ENCODE assay signal across 1 cellular context in the genomic region with DNA sequence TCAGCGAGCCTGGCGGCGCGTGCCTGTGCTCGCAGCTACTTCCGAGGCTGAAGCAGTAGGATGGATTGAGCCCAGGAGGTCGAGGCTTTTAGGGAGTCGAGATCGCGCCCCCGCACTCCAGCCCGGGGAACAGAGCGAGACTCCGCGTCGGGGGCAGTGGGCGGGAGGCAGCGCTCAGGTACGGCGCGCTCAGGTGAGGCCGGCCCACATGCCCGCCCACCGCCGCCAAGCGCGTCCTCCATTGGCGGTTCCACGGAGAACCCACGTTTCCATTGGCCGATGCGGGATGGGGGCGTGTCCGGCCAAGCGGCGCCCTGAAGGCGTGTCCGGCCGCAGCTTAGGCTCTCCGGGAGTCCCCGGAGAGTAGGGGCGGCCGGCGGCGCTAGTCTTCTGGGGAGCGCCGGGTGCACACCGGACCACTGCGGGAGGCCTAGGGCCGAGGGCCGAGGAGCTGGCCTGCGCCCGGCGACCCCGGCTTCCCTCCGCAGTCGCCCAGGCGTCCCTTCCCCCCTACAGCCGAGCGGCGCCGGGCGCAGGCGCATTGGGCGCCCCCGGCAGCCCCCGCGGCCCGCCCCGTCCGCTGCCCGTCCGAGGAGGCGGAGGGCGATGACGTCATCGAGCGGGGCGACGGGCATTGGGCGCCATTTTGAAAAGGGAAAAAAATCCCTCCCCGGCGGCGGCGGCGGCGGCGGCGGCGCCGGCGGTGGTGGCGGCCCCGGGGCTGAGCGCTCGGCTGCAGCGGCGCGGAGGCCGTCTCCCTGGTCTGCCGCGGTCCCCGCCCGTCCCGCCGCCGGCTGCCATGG.
TF ChIP-seq lines count a peak whose summit lies in the region.

A gene (plus strand): TSS at position 659 of the 803 bp plus-strand sequence. CDS start 141 bp downstream, at position 800.

TF ChIP-seq in K562, 482 proteins besides CTCF, POLR2A, EP300 and RAD21 (continued from another document and continues in another):
- TF ChIP-seq, protein P1, sequence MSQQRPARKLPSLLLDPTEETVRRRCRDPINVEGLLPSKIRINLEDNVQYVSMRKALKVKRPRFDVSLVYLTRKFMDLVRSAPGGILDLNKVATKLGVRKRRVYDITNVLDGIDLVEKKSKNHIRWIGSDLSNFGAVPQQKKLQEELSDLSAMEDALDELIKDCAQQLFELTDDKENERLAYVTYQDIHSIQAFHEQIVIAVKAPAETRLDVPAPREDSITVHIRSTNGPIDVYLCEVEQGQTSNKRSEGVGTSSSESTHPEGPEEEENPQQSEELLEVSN (IDR thresholded peaks at IDR 0.05; ENCODE audit: borderline replicate concordance in 1 of 2, extremely low read depth in 1 of 2, insufficient read depth in 1 of 2, insufficient read length in 1 of 2, low read depth in 1 of 2, low read length in 1 of 2, poor library complexity in 1 of 2, severe bottlenecking in 1 of 2): peak; percentile 22 to 63
- TF ChIP-seq, protein P2, sequence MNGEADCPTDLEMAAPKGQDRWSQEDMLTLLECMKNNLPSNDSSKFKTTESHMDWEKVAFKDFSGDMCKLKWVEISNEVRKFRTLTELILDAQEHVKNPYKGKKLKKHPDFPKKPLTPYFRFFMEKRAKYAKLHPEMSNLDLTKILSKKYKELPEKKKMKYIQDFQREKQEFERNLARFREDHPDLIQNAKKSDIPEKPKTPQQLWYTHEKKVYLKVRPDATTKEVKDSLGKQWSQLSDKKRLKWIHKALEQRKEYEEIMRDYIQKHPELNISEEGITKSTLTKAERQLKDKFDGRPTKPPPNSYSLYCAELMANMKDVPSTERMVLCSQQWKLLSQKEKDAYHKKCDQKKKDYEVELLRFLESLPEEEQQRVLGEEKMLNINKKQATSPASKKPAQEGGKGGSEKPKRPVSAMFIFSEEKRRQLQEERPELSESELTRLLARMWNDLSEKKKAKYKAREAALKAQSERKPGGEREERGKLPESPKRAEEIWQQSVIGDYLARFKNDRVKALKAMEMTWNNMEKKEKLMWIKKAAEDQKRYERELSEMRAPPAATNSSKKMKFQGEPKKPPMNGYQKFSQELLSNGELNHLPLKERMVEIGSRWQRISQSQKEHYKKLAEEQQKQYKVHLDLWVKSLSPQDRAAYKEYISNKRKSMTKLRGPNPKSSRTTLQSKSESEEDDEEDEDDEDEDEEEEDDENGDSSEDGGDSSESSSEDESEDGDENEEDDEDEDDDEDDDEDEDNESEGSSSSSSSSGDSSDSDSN (IDR thresholded peaks at IDR 0.05; ENCODE audit: borderline replicate concordance in 1 of 2, low read depth in 2 of 2, low read length in 2 of 2): no peak
- TF ChIP-seq FUS (optimal IDR thresholded peaks at IDR 0.05; ENCODE audit: low read depth, low read length) (no peak), PHTF2 (CRISPR knock-in tag; IDR thresholded peaks at IDR 0.05) (no peak), SAFB (IDR thresholded peaks at IDR 0.05; ENCODE audit: borderline replicate concordance, low read depth, low read length) (no peak), NFATC3 (IDR thresholded peaks at IDR 0.05) (no peak), MTF1 (CRISPR knock-in tag; IDR thresholded peaks at IDR 0.05; ENCODE audit: borderline replicate concordance) (no peak), MAZ (CRISPR knock-in tag; conservative IDR thresholded peaks at IDR 0.05 in 1 of 2, IDR thresholded peaks at IDR 0.05 in 1 of 2) (peak in 1 of 2 experiments; percentile 63; a peak in 2 of 4 replicates), NCOA4 (IDR thresholded peaks at IDR 0.05; ENCODE audit: partially characterized antibody) (no peak), CREB1 (IDR thresholded peaks at IDR 0.05) (peak; percentile 90), CREB1 (CRISPR knock-in tag; IDR thresholded peaks at IDR 0.05) (peak; percentile 79), JUN (IDR thresholded peaks at IDR 0.05; ENCODE audit: borderline replicate concordance, low read depth, low read length) (peak; percentile 92), JUN (CRISPR knock-in tag; IDR thresholded peaks at IDR 0.05; ENCODE audit: borderline replicate concordance) (no peak), PHB (CRISPR knock-in tag; IDR thresholded peaks at IDR 0.05) (no peak), CTBP1 (IDR thresholded peaks at IDR 0.05; ENCODE audit: borderline replicate concordance) (peak; percentile 82), XRCC4 (IDR thresholded peaks at IDR 0.05; ENCODE audit: extremely low read depth, insufficient read depth, insufficient read length) (no peak), NRF1 (conservative IDR thresholded peaks at IDR 0.05 in 1 of 2, IDR thresholded peaks at IDR 0.05 in 1 of 2) (peak; percentile 92), HCFC1 (IDR thresholded peaks at IDR 0.05; ENCODE audit: low read depth, low read length) (peak; percentile 85), ZNF41 (CRISPR knock-in tag; conservative IDR thresholded peaks at IDR 0.05) (no peak), SIN3B (IDR thresholded peaks at IDR 0.05; ENCODE audit: low read depth) (0 out of 2 replicates have a peak, but pooled peaks have one; percentile 52)
- TF ChIP-seq, protein P3, sequence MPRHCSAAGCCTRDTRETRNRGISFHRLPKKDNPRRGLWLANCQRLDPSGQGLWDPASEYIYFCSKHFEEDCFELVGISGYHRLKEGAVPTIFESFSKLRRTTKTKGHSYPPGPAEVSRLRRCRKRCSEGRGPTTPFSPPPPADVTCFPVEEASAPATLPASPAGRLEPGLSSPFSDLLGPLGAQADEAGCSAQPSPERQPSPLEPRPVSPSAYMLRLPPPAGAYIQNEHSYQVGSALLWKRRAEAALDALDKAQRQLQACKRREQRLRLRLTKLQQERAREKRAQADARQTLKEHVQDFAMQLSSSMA (CRISPR knock-in tag; IDR thresholded peaks at IDR 0.05): peak; percentile 94
- TF ChIP-seq, protein P4, sequence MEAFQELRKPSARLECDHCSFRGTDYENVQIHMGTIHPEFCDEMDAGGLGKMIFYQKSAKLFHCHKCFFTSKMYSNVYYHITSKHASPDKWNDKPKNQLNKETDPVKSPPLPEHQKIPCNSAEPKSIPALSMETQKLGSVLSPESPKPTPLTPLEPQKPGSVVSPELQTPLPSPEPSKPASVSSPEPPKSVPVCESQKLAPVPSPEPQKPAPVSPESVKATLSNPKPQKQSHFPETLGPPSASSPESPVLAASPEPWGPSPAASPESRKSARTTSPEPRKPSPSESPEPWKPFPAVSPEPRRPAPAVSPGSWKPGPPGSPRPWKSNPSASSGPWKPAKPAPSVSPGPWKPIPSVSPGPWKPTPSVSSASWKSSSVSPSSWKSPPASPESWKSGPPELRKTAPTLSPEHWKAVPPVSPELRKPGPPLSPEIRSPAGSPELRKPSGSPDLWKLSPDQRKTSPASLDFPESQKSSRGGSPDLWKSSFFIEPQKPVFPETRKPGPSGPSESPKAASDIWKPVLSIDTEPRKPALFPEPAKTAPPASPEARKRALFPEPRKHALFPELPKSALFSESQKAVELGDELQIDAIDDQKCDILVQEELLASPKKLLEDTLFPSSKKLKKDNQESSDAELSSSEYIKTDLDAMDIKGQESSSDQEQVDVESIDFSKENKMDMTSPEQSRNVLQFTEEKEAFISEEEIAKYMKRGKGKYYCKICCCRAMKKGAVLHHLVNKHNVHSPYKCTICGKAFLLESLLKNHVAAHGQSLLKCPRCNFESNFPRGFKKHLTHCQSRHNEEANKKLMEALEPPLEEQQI (IDR thresholded peaks at IDR 0.05): no peak
- TF ChIP-seq, protein P5, sequence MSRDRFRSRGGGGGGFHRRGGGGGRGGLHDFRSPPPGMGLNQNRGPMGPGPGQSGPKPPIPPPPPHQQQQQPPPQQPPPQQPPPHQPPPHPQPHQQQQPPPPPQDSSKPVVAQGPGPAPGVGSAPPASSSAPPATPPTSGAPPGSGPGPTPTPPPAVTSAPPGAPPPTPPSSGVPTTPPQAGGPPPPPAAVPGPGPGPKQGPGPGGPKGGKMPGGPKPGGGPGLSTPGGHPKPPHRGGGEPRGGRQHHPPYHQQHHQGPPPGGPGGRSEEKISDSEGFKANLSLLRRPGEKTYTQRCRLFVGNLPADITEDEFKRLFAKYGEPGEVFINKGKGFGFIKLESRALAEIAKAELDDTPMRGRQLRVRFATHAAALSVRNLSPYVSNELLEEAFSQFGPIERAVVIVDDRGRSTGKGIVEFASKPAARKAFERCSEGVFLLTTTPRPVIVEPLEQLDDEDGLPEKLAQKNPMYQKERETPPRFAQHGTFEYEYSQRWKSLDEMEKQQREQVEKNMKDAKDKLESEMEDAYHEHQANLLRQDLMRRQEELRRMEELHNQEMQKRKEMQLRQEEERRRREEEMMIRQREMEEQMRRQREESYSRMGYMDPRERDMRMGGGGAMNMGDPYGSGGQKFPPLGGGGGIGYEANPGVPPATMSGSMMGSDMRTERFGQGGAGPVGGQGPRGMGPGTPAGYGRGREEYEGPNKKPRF (IDR thresholded peaks at IDR 0.05; ENCODE audit: low read depth, low read length): no peak
- TF ChIP-seq, protein P6, sequence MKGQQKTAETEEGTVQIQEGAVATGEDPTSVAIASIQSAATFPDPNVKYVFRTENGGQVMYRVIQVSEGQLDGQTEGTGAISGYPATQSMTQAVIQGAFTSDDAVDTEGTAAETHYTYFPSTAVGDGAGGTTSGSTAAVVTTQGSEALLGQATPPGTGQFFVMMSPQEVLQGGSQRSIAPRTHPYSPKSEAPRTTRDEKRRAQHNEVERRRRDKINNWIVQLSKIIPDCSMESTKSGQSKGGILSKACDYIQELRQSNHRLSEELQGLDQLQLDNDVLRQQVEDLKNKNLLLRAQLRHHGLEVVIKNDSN (CRISPR knock-in tag; IDR thresholded peaks at IDR 0.05): peak; percentile 30; the same call in 1 of the 2 replicates
- TF ChIP-seq, protein P7, sequence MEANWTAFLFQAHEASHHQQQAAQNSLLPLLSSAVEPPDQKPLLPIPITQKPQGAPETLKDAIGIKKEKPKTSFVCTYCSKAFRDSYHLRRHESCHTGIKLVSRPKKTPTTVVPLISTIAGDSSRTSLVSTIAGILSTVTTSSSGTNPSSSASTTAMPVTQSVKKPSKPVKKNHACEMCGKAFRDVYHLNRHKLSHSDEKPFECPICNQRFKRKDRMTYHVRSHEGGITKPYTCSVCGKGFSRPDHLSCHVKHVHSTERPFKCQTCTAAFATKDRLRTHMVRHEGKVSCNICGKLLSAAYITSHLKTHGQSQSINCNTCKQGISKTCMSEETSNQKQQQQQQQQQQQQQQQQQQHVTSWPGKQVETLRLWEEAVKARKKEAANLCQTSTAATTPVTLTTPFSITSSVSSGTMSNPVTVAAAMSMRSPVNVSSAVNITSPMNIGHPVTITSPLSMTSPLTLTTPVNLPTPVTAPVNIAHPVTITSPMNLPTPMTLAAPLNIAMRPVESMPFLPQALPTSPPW (CRISPR knock-in tag; IDR thresholded peaks at IDR 0.05): peak; percentile 93
- TF ChIP-seq, protein P8, sequence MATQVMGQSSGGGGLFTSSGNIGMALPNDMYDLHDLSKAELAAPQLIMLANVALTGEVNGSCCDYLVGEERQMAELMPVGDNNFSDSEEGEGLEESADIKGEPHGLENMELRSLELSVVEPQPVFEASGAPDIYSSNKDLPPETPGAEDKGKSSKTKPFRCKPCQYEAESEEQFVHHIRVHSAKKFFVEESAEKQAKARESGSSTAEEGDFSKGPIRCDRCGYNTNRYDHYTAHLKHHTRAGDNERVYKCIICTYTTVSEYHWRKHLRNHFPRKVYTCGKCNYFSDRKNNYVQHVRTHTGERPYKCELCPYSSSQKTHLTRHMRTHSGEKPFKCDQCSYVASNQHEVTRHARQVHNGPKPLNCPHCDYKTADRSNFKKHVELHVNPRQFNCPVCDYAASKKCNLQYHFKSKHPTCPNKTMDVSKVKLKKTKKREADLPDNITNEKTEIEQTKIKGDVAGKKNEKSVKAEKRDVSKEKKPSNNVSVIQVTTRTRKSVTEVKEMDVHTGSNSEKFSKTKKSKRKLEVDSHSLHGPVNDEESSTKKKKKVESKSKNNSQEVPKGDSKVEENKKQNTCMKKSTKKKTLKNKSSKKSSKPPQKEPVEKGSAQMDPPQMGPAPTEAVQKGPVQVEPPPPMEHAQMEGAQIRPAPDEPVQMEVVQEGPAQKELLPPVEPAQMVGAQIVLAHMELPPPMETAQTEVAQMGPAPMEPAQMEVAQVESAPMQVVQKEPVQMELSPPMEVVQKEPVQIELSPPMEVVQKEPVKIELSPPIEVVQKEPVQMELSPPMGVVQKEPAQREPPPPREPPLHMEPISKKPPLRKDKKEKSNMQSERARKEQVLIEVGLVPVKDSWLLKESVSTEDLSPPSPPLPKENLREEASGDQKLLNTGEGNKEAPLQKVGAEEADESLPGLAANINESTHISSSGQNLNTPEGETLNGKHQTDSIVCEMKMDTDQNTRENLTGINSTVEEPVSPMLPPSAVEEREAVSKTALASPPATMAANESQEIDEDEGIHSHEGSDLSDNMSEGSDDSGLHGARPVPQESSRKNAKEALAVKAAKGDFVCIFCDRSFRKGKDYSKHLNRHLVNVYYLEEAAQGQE (CRISPR knock-in tag; IDR thresholded peaks at IDR 0.05; ENCODE audit: low read depth): 0 out of 2 replicates have a peak, but pooled peaks have one; percentile 31
- TF ChIP-seq, protein P9, sequence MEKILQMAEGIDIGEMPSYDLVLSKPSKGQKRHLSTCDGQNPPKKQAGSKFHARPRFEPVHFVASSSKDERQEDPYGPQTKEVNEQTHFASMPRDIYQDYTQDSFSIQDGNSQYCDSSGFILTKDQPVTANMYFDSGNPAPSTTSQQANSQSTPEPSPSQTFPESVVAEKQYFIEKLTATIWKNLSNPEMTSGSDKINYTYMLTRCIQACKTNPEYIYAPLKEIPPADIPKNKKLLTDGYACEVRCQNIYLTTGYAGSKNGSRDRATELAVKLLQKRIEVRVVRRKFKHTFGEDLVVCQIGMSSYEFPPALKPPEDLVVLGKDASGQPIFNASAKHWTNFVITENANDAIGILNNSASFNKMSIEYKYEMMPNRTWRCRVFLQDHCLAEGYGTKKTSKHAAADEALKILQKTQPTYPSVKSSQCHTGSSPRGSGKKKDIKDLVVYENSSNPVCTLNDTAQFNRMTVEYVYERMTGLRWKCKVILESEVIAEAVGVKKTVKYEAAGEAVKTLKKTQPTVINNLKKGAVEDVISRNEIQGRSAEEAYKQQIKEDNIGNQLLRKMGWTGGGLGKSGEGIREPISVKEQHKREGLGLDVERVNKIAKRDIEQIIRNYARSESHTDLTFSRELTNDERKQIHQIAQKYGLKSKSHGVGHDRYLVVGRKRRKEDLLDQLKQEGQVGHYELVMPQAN (IDR thresholded peaks at IDR 0.05; ENCODE audit: borderline replicate concordance): peak; percentile 14; the same call in 1 of the 2 replicates
- TF ChIP-seq, protein P10, sequence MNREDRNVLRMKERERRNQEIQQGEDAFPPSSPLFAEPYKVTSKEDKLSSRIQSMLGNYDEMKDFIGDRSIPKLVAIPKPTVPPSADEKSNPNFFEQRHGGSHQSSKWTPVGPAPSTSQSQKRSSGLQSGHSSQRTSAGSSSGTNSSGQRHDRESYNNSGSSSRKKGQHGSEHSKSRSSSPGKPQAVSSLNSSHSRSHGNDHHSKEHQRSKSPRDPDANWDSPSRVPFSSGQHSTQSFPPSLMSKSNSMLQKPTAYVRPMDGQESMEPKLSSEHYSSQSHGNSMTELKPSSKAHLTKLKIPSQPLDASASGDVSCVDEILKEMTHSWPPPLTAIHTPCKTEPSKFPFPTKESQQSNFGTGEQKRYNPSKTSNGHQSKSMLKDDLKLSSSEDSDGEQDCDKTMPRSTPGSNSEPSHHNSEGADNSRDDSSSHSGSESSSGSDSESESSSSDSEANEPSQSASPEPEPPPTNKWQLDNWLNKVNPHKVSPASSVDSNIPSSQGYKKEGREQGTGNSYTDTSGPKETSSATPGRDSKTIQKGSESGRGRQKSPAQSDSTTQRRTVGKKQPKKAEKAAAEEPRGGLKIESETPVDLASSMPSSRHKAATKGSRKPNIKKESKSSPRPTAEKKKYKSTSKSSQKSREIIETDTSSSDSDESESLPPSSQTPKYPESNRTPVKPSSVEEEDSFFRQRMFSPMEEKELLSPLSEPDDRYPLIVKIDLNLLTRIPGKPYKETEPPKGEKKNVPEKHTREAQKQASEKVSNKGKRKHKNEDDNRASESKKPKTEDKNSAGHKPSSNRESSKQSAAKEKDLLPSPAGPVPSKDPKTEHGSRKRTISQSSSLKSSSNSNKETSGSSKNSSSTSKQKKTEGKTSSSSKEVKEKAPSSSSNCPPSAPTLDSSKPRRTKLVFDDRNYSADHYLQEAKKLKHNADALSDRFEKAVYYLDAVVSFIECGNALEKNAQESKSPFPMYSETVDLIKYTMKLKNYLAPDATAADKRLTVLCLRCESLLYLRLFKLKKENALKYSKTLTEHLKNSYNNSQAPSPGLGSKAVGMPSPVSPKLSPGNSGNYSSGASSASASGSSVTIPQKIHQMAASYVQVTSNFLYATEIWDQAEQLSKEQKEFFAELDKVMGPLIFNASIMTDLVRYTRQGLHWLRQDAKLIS (CRISPR knock-in tag; IDR thresholded peaks at IDR 0.05): no peak
